28 cellular contexts compared by ENCODE assay signal in the genomic region with DNA sequence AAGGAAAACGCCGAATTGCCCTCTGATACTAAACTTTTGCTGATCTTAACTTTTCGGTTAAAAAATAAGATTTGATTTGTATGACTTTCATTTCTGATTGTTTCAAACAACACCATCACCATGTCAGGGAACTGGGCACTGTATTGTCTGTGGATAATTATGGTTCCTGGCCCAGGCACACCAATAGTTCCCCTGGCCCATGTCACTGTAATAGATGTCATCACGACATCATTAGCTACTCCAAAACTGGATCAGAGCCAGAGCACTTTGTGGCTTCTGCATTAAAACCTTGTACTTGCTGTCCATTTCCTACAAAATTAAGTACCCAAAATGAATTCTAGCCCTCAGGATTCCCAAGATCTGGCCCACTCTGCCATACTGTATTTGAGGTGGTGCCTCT.
"Had no signal": no experiment of that assay in that cellular context is flagged by ENCODE, and none has a peak within 500 bp of the region (broad histone marks: within the 10 kb centered on the region; RNA-seq: fewer than 3 reads in every experiment).

No MANE protein-coding gene starts in this region.

- H3K36me3 ChIP-seq: MG63, Peyer's patch, WERI-Rb-1 had no signal

- H3K9me3 Mint-ChIP-seq: activated CD4-positive, alpha-beta memory T cell treated with anti-CD3 and anti-CD28 coated beads, Interleukin-2, amount 10 ng/mL, durations not matched to agents 7 days and 5 days; activated naive CD4-positive, alpha-beta T cell treated with anti-CD3 and anti-CD28 coated beads for 36 hours; activated T-helper 17 cell treated with anti-CD3 and anti-CD28 coated beads, Interleukin-2, amount 50 U/mL, for 72 hours; central memory CD8-positive, alpha-beta T cell had no signal

- ATAC-seq: activated CD4-positive, alpha-beta T cell treated with anti-CD3 and anti-CD28 coated beads for 36 hours; activated T-helper 17 cell treated with anti-CD3 and anti-CD28 coated beads, Interleukin-2, amount 50 U/mL, for 72 hours had no signal

- H3K27ac ChIP-seq: KMS-11, Peyer's patch, RWPE1, WERI-Rb-1 had no signal

- H3K4me3 Mint-ChIP-seq: activated CD4-positive, alpha-beta memory T cell treated with anti-CD3 and anti-CD28 coated beads, Interleukin-2, amount 10 ng/mL, durations not matched to agents 7 days and 5 days; activated CD4-positive, alpha-beta T cell treated with anti-CD3 and anti-CD28 coated beads for 36 hours; activated naive CD4-positive, alpha-beta T cell treated with anti-CD3 and anti-CD28 coated beads for 36 hours; activated naive CD8-positive, alpha-beta T cell; activated T-helper 17 cell treated with anti-CD3 and anti-CD28 coated beads, Interleukin-2, amount 50 U/mL, for 72 hours; brain; central memory CD8-positive, alpha-beta T cell had no signal

- H3K4me1 ChIP-seq: Peyer's patch had no signal

- H3K9me3 ChIP-seq: MG63, Peyer's patch had no signal

- H3K27ac Mint-ChIP-seq: activated CD4-positive, alpha-beta memory T cell treated with anti-CD3 and anti-CD28 coated beads, Interleukin-2, amount 10 ng/mL, durations not matched to agents 7 days and 5 days; activated CD4-positive, alpha-beta T cell treated with anti-CD3 and anti-CD28 coated beads for 36 hours; activated naive CD4-positive, alpha-beta T cell treated with anti-CD3 and anti-CD28 coated beads for 36 hours; activated naive CD8-positive, alpha-beta T cell; activated T-helper 17 cell treated with anti-CD3 and anti-CD28 coated beads, Interleukin-2, amount 50 U/mL, for 72 hours had no signal

- H3K4me1 Mint-ChIP-seq: activated CD4-positive, alpha-beta memory T cell treated with anti-CD3 and anti-CD28 coated beads, Interleukin-2, amount 10 ng/mL, durations not matched to agents 7 days and 5 days; activated CD4-positive, alpha-beta T cell treated with anti-CD3 and anti-CD28 coated beads for 36 hours; activated T-helper 17 cell treated with anti-CD3 and anti-CD28 coated beads, Interleukin-2, amount 50 U/mL, for 72 hours; central memory CD8-positive, alpha-beta T cell had no signal

- H3K36me3 Mint-ChIP-seq: activated naive CD8-positive, alpha-beta T cell had no signal

- H3K4me3 ChIP-seq: MG63, Peyer's patch had no signal

- DNase-seq: activated CD4-positive, alpha-beta memory T cell treated with anti-CD3 and anti-CD28 coated beads, Interleukin-2, amount 10 ng/mL, durations not matched to agents 7 days and 5 days; activated CD4-positive, alpha-beta T cell treated with anti-CD3 and anti-CD28 coated beads for 36 hours; activated CD4-positive, alpha-beta T cell treated with anti-CD3 and anti-CD28 coated beads, Interleukin-2, amount 50 U/mL, for 1 hour; activated gamma-delta T cell; activated naive CD4-positive, alpha-beta T cell treated with anti-CD3 and anti-CD28 coated beads for 36 hours; activated T-cell treated with anti-CD3 and anti-CD28 coated beads for 4 hours; activated T-cell treated with anti-CD3 and anti-CD28 coated beads, Interleukin-2, amount 50 U/mL, for 48 hours; amygdala; MV-4-11; NCI-H1092 treated with DMSO at 0.1 percent for 48 hours; NCI-H1436 treated with DMSO at 0.1 percent for 48 hours; NCI-H187; NCI-H2081; NCI-H2171 treated with DMSO at 0.1 percent for 48 hours; NCI-H226; NCI-H526; NCI-H774; Peyer's patch; SHP77 treated with DMSO at 0.1 percent for 48 hours; T-helper 1 cell; WERI-Rb-1 had no signal
